1 cellular context compared by ENCODE assay signal in the genomic region with DNA sequence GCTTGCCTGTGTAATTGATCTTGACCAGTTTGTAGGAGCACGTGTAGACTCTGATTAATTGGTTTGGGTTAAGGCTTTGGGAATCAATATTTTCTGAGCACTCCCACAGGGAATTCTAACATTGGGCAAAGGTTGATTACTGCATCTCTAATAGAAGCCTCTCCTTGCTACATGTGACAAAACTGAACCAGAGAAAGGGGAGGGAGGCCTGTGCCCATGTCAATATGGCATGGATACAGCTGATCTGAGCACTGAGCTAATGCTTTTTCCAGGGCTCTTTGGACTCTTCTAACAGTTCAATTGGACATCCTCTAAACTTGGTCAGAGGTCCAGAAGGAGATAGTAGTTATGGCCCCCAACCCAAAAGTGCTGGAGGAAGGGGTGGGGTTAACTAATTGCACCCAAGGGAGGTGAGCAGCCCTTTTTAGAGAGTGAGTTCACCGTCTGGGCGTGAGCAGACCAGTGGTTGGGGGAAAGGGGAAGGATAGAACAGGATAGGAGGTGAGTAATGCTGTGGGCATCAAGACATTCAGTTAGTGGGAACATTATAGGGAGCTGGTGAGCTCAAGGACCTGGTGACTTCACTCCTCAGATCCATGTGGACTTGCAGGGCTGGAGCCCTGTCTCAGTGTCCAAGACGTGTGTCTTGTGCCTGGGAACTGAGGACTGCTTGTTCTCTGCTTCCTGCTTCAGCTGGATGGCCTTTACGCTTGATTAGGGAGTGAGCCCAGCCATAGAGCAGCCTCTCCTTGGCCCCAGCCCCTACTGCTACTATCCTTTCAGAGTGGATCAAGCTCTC.
TF ChIP-seq lines count a peak whose summit lies in the region.

No MANE protein-coding gene starts in this region.

TF ChIP-seq in endothelial cell of umbilical vein, 7 proteins besides CTCF, POLR2A, EP300 and RAD21:
- TF ChIP-seq MYC (IDR thresholded peaks at IDR 0.05; ENCODE audit: low read depth, low read length) (no peak), POLR2AphosphoS5 (IDR thresholded peaks at IDR 0.05; ENCODE audit: insufficient read depth, low read depth, low read length) (no peak), GATA2 (IDR thresholded peaks at IDR 0.05; ENCODE audit: insufficient read depth, insufficient read length, low read depth, low read length) (no peak), JUN (IDR thresholded peaks at IDR 0.05; ENCODE audit: borderline replicate concordance, insufficient read depth, insufficient read length, low read depth) (no peak), FOS (IDR thresholded peaks at IDR 0.05; ENCODE audit: borderline replicate concordance, insufficient read depth, low read length) (no peak), EZH2 (IDR thresholded peaks at IDR 0.05; ENCODE audit: borderline replicate concordance, low read depth, low read length, severe bottlenecking) (no peak)
- TF ChIP-seq, protein P1, sequence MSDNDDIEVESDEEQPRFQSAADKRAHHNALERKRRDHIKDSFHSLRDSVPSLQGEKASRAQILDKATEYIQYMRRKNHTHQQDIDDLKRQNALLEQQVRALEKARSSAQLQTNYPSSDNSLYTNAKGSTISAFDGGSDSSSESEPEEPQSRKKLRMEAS (IDR thresholded peaks at IDR 0.05; ENCODE audit: insufficient read depth, insufficient read length): no peak
